In the genomic region with DNA sequence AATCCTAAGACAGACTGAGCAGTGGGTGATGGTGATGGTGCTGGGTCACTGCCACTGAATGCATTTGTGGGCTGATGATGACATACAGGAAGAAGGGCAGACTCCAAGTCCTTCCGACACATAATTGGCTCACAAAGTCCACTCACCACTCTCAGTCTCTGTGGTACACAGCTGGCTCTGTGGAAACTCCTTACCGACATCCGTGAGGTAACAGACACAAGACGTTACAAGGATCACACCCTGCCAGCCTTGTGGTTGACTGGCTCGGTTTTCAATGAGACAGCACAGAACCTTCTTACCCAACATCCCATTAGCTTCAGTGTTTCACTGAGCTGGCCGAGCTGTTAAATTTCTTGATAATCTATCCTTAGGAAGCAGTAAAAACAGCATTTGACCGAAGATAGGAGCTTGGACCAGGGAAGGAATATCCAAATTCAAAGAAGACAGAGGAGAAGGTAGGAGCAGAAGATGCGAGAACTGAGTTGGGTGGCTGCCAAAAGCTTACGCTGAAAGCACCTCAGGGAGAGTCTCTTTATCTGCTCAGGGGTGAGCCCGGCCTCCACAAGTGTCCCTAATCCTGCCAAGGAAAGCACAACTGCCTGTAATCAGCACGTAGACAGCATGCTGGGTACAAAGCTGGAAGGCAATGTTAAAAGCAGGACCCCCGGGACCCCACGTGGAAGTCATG, we compare ENCODE assay signal across 8 cellular contexts. TPM values are rescaled to one million over a fixed set of nuclear protein-coding genes. Genes with fewer than 3 reads are reported as not detected.
DNase-seq lines count a peak whose midpoint lies in the region; ATAC-seq, FAIRE-seq and TF ChIP-seq lines count a peak whose summit lies in the region.

No MANE protein-coding gene starts in this region.

- no peak overlapping the region for H3K23ac ChIP-seq in mesenchymal stem cell (ENCODE audit: low read length in 2 of 2)

- H2AK5ac ChIP-seq in mesenchymal stem cell (ENCODE audit: low read length, severe bottlenecking): peak overlapping the region; percentile 76

- DNase-seq in H54 (ENCODE audit: insufficient read length, low spot score): peak; percentile 88
- DNase-seq in T-cell: peak in 33 of 34 experiments; percentile 47 to 85 (median 69)
- peak; percentile 68 for DNase-seq in bronchial epithelial cell (ENCODE audit: low read depth)
- DNase-seq in mesenchymal stem cell: peak; percentile 100
- DNase-seq in type B pancreatic cell (ENCODE audit: extremely low spot score, unreplicated experiment): no peak
- DNase-seq in NCI-H1417 treated with DMSO at 0.1 percent for 48 hours (lab: John Stamatoyannopoulos, UW): no peak
- DNase-seq in NCI-H2081 (lab: John Stamatoyannopoulos, UW): no peak

- H3K27ac ChIP-seq in mesenchymal stem cell (ENCODE audit: low read length, poor library complexity, severe bottlenecking): peak overlapping the region; percentile 96

- POLR2A ChIA-PET in T-cell (lab: Charles Lee): interaction anchor here in 1 of 2 donors (1.2 to 1.9 kb wide), 2 partner anchors 9 to 12 kb away, joined by 9 to 25 read pairs; partner anchors contain the start of genes JMJD6 and METTL23

- no peak for TF ChIP-seq POLR2A in H54 (IDR thresholded peaks at IDR 0.05; ENCODE audit: low read depth, low read length)

- H3K14ac ChIP-seq in mesenchymal stem cell (ENCODE audit: low read length in 2 of 2): no peak overlapping the region

- H3K27me3 ChIP-seq in bronchial epithelial cell (ENCODE audit: control insufficient read depth, insufficient read depth, low read length) (no peaks in the 10 kb centered on the region), mesenchymal stem cell (ENCODE audit: control insufficient read depth in 1 of 2, insufficient read depth in 1 of 2, low read length in 2 of 2) (no peaks in the 10 kb centered on the region)

- peak overlapping the region; percentile 68 to 85 for H3K18ac ChIP-seq in mesenchymal stem cell (ENCODE audit: low read depth in 1 of 2, low read length in 2 of 2)

- no peak overlapping the region for H4K91ac ChIP-seq in mesenchymal stem cell (ENCODE audit: low read length)

- H3K27me3 Mint-ChIP-seq in T-cell: no peaks in the 10 kb centered on the region
- no peaks in the 10 kb centered on the region for H3K27me3 Mint-ChIP-seq in type B pancreatic cell

- 61% methylated on average over 11 of the region's 13 CpGs for WGBS in mesenchymal stem cell

- peaks cover 48% of the 10 kb centered on the region for H3K36me3 Mint-ChIP-seq in T-cell
- H3K36me3 Mint-ChIP-seq in type B pancreatic cell: peaks cover 6% of the 10 kb centered on the region

- peaks cover 36% of the 10 kb centered on the region for H3K79me1 ChIP-seq in mesenchymal stem cell (replicated peaks; ENCODE audit: low read length, poor library complexity, severe bottlenecking)

- FAIRE-seq in H54 (lab: Jason Lieb, UNC) (peak; percentile 41), bronchial epithelial cell (lab: Jason Lieb, UNC) (peak; percentile 66)

- peak overlapping the region in 1 of 2 experiments; percentile 37 for H2BK12ac ChIP-seq in mesenchymal stem cell (ENCODE audit: low read length in 2 of 2)

- no peak overlapping the region for H3K4me3 ChIP-seq in bronchial epithelial cell (ENCODE audit: low read depth, low read length)
- peak overlapping the region in 1 of 2 experiments; percentile 59 for H3K4me3 ChIP-seq in mesenchymal stem cell (ENCODE audit: insufficient read depth in 1 of 2, low read depth in 1 of 2, low read length in 2 of 2)

- no peak overlapping the region for H3K4me2 ChIP-seq in mesenchymal stem cell (ENCODE audit: low read length, poor library complexity, severe bottlenecking)

- peak; percentile 66 to 85 (median 74) for ATAC-seq in T-cell (replicated peaks in 1 of 4)
- ATAC-seq in GM21423 (IDR thresholded peaks at IDR 0.05; ENCODE audit: unreplicated experiment): no peak

- H3K36me3 ChIP-seq in bronchial epithelial cell (ENCODE audit: control insufficient read depth, insufficient read depth, low read length) (peaks cover 16% of the 10 kb centered on the region), mesenchymal stem cell (ENCODE audit: control insufficient read depth in 1 of 2, insufficient read depth in 2 of 2, low read depth in 1 of 2, low read length in 2 of 2) (peaks cover 53 to 72% of the 10 kb centered on the region in 2 experiments)

- H2BK15ac ChIP-seq in mesenchymal stem cell (ENCODE audit: low read depth, poor library complexity, severe bottlenecking): no peak overlapping the region

- peak overlapping the region; percentile 19 for H2BK5ac ChIP-seq in mesenchymal stem cell (ENCODE audit: low read depth, low read length, poor library complexity, severe bottlenecking)

- H3K9me3 Mint-ChIP-seq in T-cell: no peaks in the 10 kb centered on the region
- H3K9me3 Mint-ChIP-seq in type B pancreatic cell: no peaks in the 10 kb centered on the region

- no peak overlapping the region for H2AFZ ChIP-seq in mesenchymal stem cell (ENCODE audit: low read depth, low read length)

- no peak overlapping the region for H3K4ac ChIP-seq in mesenchymal stem cell (ENCODE audit: low read depth in 1 of 2, low read length in 2 of 2)

- CTCF ChIA-PET in T-cell (lab: Charles Lee): interaction anchor here in 1 of 2 donors (0.7 to 2.1 kb wide), 7 partner anchors 9 to 194 kb away, joined by 3 to 9 read pairs (median 4); partner anchors contain the start of genes JMJD6 and METTL23

- no peak overlapping the region for H4K8ac ChIP-seq in mesenchymal stem cell (ENCODE audit: low read length)

- peak overlapping the region; percentile 90 for H3K9ac ChIP-seq in mesenchymal stem cell (ENCODE audit: low read length)

- peaks cover 13% of the 10 kb centered on the region for H3K4me1 ChIP-seq in mesenchymal stem cell (ENCODE audit: control insufficient read depth, insufficient read depth, low read depth, low read length)

- no peak for TF ChIP-seq CTCF in bronchial epithelial cell (IDR thresholded peaks at IDR 0.05; ENCODE audit: insufficient read depth, low read length, severe bottlenecking)
- no peak for TF ChIP-seq CTCF in type B pancreatic cell (conservative IDR thresholded peaks at IDR 0.05)

- H3K4me1 Mint-ChIP-seq in T-cell (peaks cover 38 to 50% (median 48%) of the 10 kb centered on the region in 3 donors), type B pancreatic cell (ENCODE audit: unreplicated experiment) (peaks cover 9% of the 10 kb centered on the region)

- no peak overlapping the region for H2BK120ac ChIP-seq in mesenchymal stem cell (ENCODE audit: low read depth, low read length)

- H3K27ac Mint-ChIP-seq in T-cell (peak overlapping the region; percentile 87 to 94), type B pancreatic cell (no peak overlapping the region)

- no peaks in the 10 kb centered on the region for H3K9me3 ChIP-seq in mesenchymal stem cell (ENCODE audit: control insufficient read depth, low read length)

- peak overlapping the region; percentile 14 to 63 (median 36) for H3K4me3 Mint-ChIP-seq in T-cell
- H3K4me3 Mint-ChIP-seq in type B pancreatic cell: no peak overlapping the region

RNA-seq across cellular contexts. Expression of gene MXRA7, which starts 5.5 kb away (rescaled TPM):
- total RNA-seq in T-cell (10 to 100 TPM in 3 of 5 donors, 1 to 10 TPM in 2; 5.9 to 14.7 (median 13.5) TPM), bronchial epithelial cell (80.6 and 95.9 TPM in 2 replicates), type B pancreatic cell (ENCODE audit: low replicate concordance) (43.4 and 75.0 TPM in 2 replicates)
- 167 TPM for polyA plus RNA-seq in mesenchymal stem cell (2013, experiment 1 of 2)
- 173 TPM for polyA plus RNA-seq in mesenchymal stem cell (2013, experiment 2 of 2)

RNA-seq across cellular contexts. Expression of gene JMJD6, which starts 10.1 kb away (rescaled TPM):
- total RNA-seq in T-cell: 100 to 1,000 TPM in 1 of 5 donors, 10 to 100 TPM in 4; 48.7 to 155 (median 56.6) TPM
- total RNA-seq in bronchial epithelial cell: 16.6 and 19.5 TPM in 2 replicates
- 23.3 TPM for polyA plus RNA-seq in mesenchymal stem cell (2013, experiment 1 of 2)
- 24.1 TPM for polyA plus RNA-seq in mesenchymal stem cell (2013, experiment 2 of 2)
- 23.6 and 35.4 TPM in 2 replicates for total RNA-seq in type B pancreatic cell (ENCODE audit: low replicate concordance)

RNA-seq across cellular contexts. Expression of gene METTL23, which starts 10.3 kb away (rescaled TPM):
- total RNA-seq in T-cell (10 to 100 TPM; 46.9 to 70.1 (median 60.0) TPM), bronchial epithelial cell (18.7 and 22.3 TPM in 2 replicates), type B pancreatic cell (ENCODE audit: low replicate concordance) (27.5 and 28.2 TPM in 2 replicates)
- 35.5 TPM for polyA plus RNA-seq in mesenchymal stem cell (2013, experiment 1 of 2)
- polyA plus RNA-seq in mesenchymal stem cell (2013, experiment 2 of 2): 38.7 TPM

RNA-seq across cellular contexts. Expression of gene SRSF2, which starts 20.8 kb away (rescaled TPM):
- total RNA-seq in T-cell (100 to 1,000 TPM; 349 to 413 (median 382) TPM), bronchial epithelial cell (57.9 and 67.2 TPM in 2 replicates), type B pancreatic cell (ENCODE audit: low replicate concordance) (198 and 273 TPM in 2 replicates)
- polyA plus RNA-seq in mesenchymal stem cell (2013, experiment 1 of 2): 127 TPM
- 137 TPM for polyA plus RNA-seq in mesenchymal stem cell (2013, experiment 2 of 2)

RNA-seq across cellular contexts. Expression of gene MFSD11, which starts 21.6 kb away (rescaled TPM):
- total RNA-seq in T-cell (10 to 100 TPM; 30.5 to 41.5 (median 34.6) TPM), bronchial epithelial cell (15.2 and 17.1 TPM in 2 replicates), type B pancreatic cell (ENCODE audit: low replicate concordance) (29.0 and 33.9 TPM in 2 replicates)
- 24.6 TPM for polyA plus RNA-seq in mesenchymal stem cell (2013, experiment 1 of 2)
- 23.7 TPM for polyA plus RNA-seq in mesenchymal stem cell (2013, experiment 2 of 2)

Comparison
In these comparisons a context has a peak if more than half of its experiments do, and no peak if none do; other contexts are left out.
1. DNase-seq: peak in H54 (single experiment), T-cell (33 of 34), bronchial epithelial cell (single experiment) and mesenchymal stem cell (single experiment); none in type B pancreatic cell (single experiment), NCI-H1417 treated with DMSO at 0.1 percent for 48 hours (single experiment) and NCI-H2081 (0 of 2).